Comparison of ENCODE assay signal across 23 cellular contexts in genomic region chr11:123184531-123184930, GRCh38. TPM values are rescaled to one million over a fixed set of nuclear protein-coding genes. Genes with fewer than 3 reads are reported as not detected.
A peak's percentile ranks its signal among the peaks of the same experiment; 100 is the strongest.
DNase-seq lines count a peak whose midpoint lies in the region; ATAC-seq and TF ChIP-seq lines count a peak whose summit lies in the region.
"Had no signal": no experiment of that assay in that cellular context is flagged by ENCODE, and none has a peak within 500 bp of the region (broad histone marks: within the 10 kb centered on the region; RNA-seq: fewer than 3 reads in every experiment).

No MANE protein-coding gene starts in this region.

- POLR2A ChIA-PET in RWPE1 (lab: Yijun Ruan, JAX; ENCODE audit: low non-redundant PET), result no interaction called here

- no peaks in the 10 kb centered on the region for H4K20me1 ChIP-seq in fibroblast of lung (ENCODE audit: control insufficient read depth, extremely low read depth, insufficient read depth, low read length)

- DNase-seq in HCEC 1CT (peak; percentile 44), RWPE1 (ENCODE audit: low spot score) (no peak), fibroblast of lung (ENCODE audit: low read depth in 2 of 2) (no peak), renal cortical epithelial cell (ENCODE audit: low read depth) (peak; percentile 55), EL (no peak), SIG-M5 (lab: John Stamatoyannopoulos, UW) (no peak)
- DNase-seq: activated CD4-positive, alpha-beta T cell treated with anti-CD3 and anti-CD28 coated beads, Interleukin-2, amount 50 U/mL, for 1 hour; activated CD8-positive, alpha-beta memory T cell treated with anti-CD3 and anti-CD28 coated beads, Interleukin-2, amount 10 ng/mL, durations not matched to agents 7 days and 5 days; activated naive CD4-positive, alpha-beta T cell treated with anti-CD3 and anti-CD28 coated beads for 36 hours; activated T-cell treated with anti-CD3 and anti-CD28 coated beads, Interleukin-2, amount 50 U/mL, for 72 hours; amygdala; CD4-positive, CD25-positive, alpha-beta regulatory T cell; Karpas-422; NCI-H187; NCI-H526 treated with DMSO at 0.1 percent for 48 hours; occipital lobe; stimulated activated CD4-positive, alpha-beta T cell treated with anti-CD3 and anti-CD28 coated beads, Interleukin-4, amount 100 ng/mL, for 24 hours; stimulated activated naive B cell treated with anti-CD40 and anti-IgM and Interleukin-4, amounts not matched to agents 10 μg/mL and 1 μg/mL and 100 μg/mL, for 72 hours; T-helper 9 cell; thyroid gland had no signal

- no peak overlapping the region for H3K4me2 ChIP-seq in fibroblast of lung (ENCODE audit: extremely low read depth, insufficient read depth, low read length)

- H3K9me3 ChIP-seq in fibroblast of lung (ENCODE audit: control insufficient read depth, insufficient read depth, low read depth, low read length), result no peaks in the 10 kb centered on the region
- H3K9me3 ChIP-seq: thyroid gland had no signal

- H3K27me3 ChIP-seq in fibroblast of lung (ENCODE audit: control insufficient read depth, insufficient read depth, low read length), result no peaks in the 10 kb centered on the region
- H3K27me3 ChIP-seq: cardiac muscle cell, thyroid gland had no signal

- H3K27ac ChIP-seq in RWPE1, result peak overlapping the region; percentile 78
- peak overlapping the region; percentile 6 for H3K27ac ChIP-seq in fibroblast of lung (ENCODE audit: insufficient read depth, low read length)
- H3K27ac ChIP-seq: cardiac muscle cell, coronary artery, thyroid gland had no signal

- CTCF ChIA-PET in RWPE1 (lab: Yijun Ruan, JAX), result interaction anchor here (0.7 kb wide), 1 partner anchor 98 kb away, joined by 4 read pairs; no protein-coding TSS in a partner anchor

- TF ChIP-seq CTCF in RWPE1 (conservative IDR thresholded peaks at IDR 0.05; ENCODE audit: low read depth), result no peak
- no peak for TF ChIP-seq CTCF in fibroblast of lung (conservative IDR thresholded peaks at IDR 0.05 in 1 of 2, IDR thresholded peaks at IDR 0.05 in 1 of 2; ENCODE audit: low read depth in 1 of 2, low read length in 2 of 2)

- no peak for ATAC-seq in GM21515 (IDR thresholded peaks at IDR 0.05; ENCODE audit: unreplicated experiment)
- ATAC-seq: stimulated activated naive B cell treated with anti-CD40 and anti-IgM and Interleukin-4, amounts not matched to agents 10 μg/mL and 1 μg/mL and 100 μg/mL, for 72 hours had no signal

- H3K4me3 ChIP-seq in fibroblast of lung (replicated peaks in 1 of 4; ENCODE audit: control extremely low read depth in 1 of 4, insufficient read depth in 1 of 4, low read depth in 3 of 4, low read length in 4 of 4), result no peak overlapping the region
- H3K4me3 ChIP-seq: cardiac muscle cell, coronary artery, thyroid gland had no signal

- H3K9ac ChIP-seq in fibroblast of lung (ENCODE audit: insufficient read depth, low read length), result no peak overlapping the region

- H3K79me2 ChIP-seq in fibroblast of lung (ENCODE audit: control insufficient read depth, insufficient read depth, low read length), result peaks cover 84% of the 10 kb centered on the region

- H3K4me1 ChIP-seq in fibroblast of lung (ENCODE audit: control insufficient read depth, extremely low read depth, insufficient read depth, low read length), result peaks cover 39% of the 10 kb centered on the region

- H2AFZ ChIP-seq in fibroblast of lung (ENCODE audit: low read length), result no peak overlapping the region

- H3K36me3 ChIP-seq in fibroblast of lung (ENCODE audit: control insufficient read depth, insufficient read depth, low read length), result peaks cover 3% of the 10 kb centered on the region
- H3K36me3 ChIP-seq: cardiac muscle cell, thyroid gland had no signal

RNA-seq across cellular contexts. Expression of gene CLMP, which starts 10.5 kb away (rescaled TPM):
- total RNA-seq in fibroblast of lung (84.5 and 107 TPM in 2 replicates), renal cortical epithelial cell (22.7 and 48.9 TPM in 2 replicates)
- polyA plus RNA-seq in fibroblast of lung, result 151 and 243 TPM in 2 replicates
- 74.4 and 134 TPM in 2 replicates for polyA plus RNA-seq in fibroblast of lung (2012)
- polyA minus RNA-seq in fibroblast of lung (ENCODE audit: low replicate concordance), result 180 and 200 TPM in 2 replicates

Comparison
In these comparisons a context has a peak if more than half of its experiments do, and no peak if none do; other contexts are left out.
1. DNase-seq: peak in HCEC 1CT (single experiment) and renal cortical epithelial cell (single experiment); none in RWPE1 (single experiment), fibroblast of lung (0 of 2), EL (single experiment) and SIG-M5 (single experiment).